ENCODE assay signal across 2 cellular contexts in the genomic region with DNA sequence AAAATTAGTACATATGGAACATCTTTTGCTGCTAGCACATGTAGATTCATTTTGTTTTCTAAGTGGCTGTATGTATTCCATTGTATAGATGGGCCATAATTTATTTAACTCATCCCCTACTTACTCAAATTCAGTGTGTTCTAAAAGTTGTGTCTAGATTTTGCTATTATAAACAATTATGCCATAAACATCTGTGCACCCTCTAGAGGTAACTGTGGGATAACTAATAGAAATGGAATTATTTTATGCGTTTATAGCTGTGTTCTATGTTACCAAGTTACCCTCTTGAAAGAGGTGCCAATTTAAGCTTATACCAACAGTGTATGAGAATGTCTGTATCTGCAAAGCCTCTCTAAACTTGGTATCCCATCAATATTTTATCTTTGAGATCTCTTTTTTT.
TF ChIP-seq lines count a peak whose summit lies in the region.

No MANE protein-coding gene starts in this region.

TF ChIP-seq in HCT116, 20 proteins besides CTCF, POLR2A, EP300 and RAD21 (continued from another document):
- TF ChIP-seq, protein P1, sequence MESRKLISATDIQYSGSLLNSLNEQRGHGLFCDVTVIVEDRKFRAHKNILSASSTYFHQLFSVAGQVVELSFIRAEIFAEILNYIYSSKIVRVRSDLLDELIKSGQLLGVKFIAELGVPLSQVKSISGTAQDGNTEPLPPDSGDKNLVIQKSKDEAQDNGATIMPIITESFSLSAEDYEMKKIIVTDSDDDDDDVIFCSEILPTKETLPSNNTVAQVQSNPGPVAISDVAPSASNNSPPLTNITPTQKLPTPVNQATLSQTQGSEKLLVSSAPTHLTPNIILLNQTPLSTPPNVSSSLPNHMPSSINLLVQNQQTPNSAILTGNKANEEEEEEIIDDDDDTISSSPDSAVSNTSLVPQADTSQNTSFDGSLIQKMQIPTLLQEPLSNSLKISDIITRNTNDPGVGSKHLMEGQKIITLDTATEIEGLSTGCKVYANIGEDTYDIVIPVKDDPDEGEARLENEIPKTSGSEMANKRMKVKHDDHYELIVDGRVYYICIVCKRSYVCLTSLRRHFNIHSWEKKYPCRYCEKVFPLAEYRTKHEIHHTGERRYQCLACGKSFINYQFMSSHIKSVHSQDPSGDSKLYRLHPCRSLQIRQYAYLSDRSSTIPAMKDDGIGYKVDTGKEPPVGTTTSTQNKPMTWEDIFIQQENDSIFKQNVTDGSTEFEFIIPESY (IDR thresholded peaks at IDR 0.05; ENCODE audit: extremely low read depth, insufficient replicate concordance, low read length): no peak
- TF ChIP-seq JUND (IDR thresholded peaks at IDR 0.05) (no peak), SIN3A (IDR thresholded peaks at IDR 0.05; ENCODE audit: low read depth) (no peak), ZFX (IDR thresholded peaks at IDR 0.05) (no peak), SP1 (IDR thresholded peaks at IDR 0.05; ENCODE audit: low read depth) (no peak), YY1 (IDR thresholded peaks at IDR 0.05; ENCODE audit: extremely low read depth, insufficient replicate concordance, low read depth, low read length) (no peak), EGR1 (IDR thresholded peaks at IDR 0.05; ENCODE audit: low read depth) (no peak), POLR2AphosphoS5 (IDR thresholded peaks at IDR 0.05; ENCODE audit: low read depth, low read length) (no peak), ELF1 (IDR thresholded peaks at IDR 0.05; ENCODE audit: borderline replicate concordance, low read depth) (no peak), FOSL1 (IDR thresholded peaks at IDR 0.05; ENCODE audit: low read depth) (no peak), EZH2phosphoT487 (IDR thresholded peaks at IDR 0.05; ENCODE audit: borderline replicate concordance) (no peak), CBX3 (IDR thresholded peaks at IDR 0.05; ENCODE audit: low read depth) (no peak), CEBPB (IDR thresholded peaks at IDR 0.05; ENCODE audit: low read depth) (no peak), EZH2 (IDR thresholded peaks at IDR 0.05) (no peak), ZNF274 (IDR thresholded peaks at IDR 0.05; ENCODE audit: low read depth, low read length) (no peak)
- TF ChIP-seq, protein P2, sequence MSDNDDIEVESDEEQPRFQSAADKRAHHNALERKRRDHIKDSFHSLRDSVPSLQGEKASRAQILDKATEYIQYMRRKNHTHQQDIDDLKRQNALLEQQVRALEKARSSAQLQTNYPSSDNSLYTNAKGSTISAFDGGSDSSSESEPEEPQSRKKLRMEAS (IDR thresholded peaks at IDR 0.05): no peak
- TF ChIP-seq, protein P3, sequence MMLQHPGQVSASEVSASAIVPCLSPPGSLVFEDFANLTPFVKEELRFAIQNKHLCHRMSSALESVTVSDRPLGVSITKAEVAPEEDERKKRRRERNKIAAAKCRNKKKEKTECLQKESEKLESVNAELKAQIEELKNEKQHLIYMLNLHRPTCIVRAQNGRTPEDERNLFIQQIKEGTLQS (IDR thresholded peaks at IDR 0.05): no peak
- TF ChIP-seq, protein P4, sequence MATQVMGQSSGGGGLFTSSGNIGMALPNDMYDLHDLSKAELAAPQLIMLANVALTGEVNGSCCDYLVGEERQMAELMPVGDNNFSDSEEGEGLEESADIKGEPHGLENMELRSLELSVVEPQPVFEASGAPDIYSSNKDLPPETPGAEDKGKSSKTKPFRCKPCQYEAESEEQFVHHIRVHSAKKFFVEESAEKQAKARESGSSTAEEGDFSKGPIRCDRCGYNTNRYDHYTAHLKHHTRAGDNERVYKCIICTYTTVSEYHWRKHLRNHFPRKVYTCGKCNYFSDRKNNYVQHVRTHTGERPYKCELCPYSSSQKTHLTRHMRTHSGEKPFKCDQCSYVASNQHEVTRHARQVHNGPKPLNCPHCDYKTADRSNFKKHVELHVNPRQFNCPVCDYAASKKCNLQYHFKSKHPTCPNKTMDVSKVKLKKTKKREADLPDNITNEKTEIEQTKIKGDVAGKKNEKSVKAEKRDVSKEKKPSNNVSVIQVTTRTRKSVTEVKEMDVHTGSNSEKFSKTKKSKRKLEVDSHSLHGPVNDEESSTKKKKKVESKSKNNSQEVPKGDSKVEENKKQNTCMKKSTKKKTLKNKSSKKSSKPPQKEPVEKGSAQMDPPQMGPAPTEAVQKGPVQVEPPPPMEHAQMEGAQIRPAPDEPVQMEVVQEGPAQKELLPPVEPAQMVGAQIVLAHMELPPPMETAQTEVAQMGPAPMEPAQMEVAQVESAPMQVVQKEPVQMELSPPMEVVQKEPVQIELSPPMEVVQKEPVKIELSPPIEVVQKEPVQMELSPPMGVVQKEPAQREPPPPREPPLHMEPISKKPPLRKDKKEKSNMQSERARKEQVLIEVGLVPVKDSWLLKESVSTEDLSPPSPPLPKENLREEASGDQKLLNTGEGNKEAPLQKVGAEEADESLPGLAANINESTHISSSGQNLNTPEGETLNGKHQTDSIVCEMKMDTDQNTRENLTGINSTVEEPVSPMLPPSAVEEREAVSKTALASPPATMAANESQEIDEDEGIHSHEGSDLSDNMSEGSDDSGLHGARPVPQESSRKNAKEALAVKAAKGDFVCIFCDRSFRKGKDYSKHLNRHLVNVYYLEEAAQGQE (IDR thresholded peaks at IDR 0.05; ENCODE audit: low read depth): no peak

TF ChIP-seq in SK-N-SH, 30 proteins besides CTCF, POLR2A, EP300 and RAD21 (continued from another document):
- TF ChIP-seq, protein P1 (IDR thresholded peaks at IDR 0.05; ENCODE audit: borderline replicate concordance, low read depth): no peak
- TF ChIP-seq TAF1 (IDR thresholded peaks at IDR 0.05; ENCODE audit: borderline replicate concordance, low read depth, low read length) (no peak), JUND (IDR thresholded peaks at IDR 0.05) (no peak)
